In the genomic region with DNA sequence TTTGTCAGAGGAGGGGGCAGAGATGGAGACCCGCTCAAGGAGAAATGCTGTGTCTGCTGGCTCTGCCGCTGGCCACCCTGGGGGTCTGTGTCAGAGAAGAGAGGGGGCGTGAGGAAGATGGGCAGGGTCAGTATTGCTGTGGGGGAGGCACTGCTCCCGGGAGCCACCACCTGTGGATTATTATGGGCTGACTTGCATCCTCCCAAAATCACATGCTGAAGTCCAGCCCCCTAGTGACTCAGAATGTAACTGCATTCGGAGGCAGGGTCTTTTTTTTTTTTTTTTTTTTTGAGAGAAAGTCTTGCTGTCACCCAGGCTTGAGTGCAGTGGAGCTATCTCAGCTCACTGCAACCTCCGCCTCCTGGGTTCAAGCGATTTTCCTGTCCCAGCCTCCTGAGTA, we compare ENCODE assay signal across 9 cellular contexts. TPM values are rescaled to one million over a fixed set of nuclear protein-coding genes. Genes with fewer than 3 reads are reported as not detected.
A peak's percentile ranks its signal among the peaks of the same experiment; 100 is the strongest.
DNase-seq lines count a peak whose midpoint lies in the region; ATAC-seq and TF ChIP-seq lines count a peak whose summit lies in the region.
"Had no signal": no experiment of that assay in that cellular context is flagged by ENCODE, and none has a peak within 500 bp of the region (broad histone marks: within the 10 kb centered on the region; RNA-seq: fewer than 3 reads in every experiment).

No MANE protein-coding gene starts in this region.

- no peak overlapping the region for H3K4me3 Mint-ChIP-seq in nephron

- H3K4me3 ChIP-seq in HFF-Myc (replicated peaks; ENCODE audit: low read depth, low read length) (no peak overlapping the region), adipocyte (ENCODE audit: low read length) (no peak overlapping the region), coronary artery (no peak overlapping the region), thyroid gland (replicated peaks in 1 of 3) (no peak overlapping the region)

- no peak overlapping the region for H3K27ac Mint-ChIP-seq in nephron

- no peaks in the 10 kb centered on the region for H3K9me3 Mint-ChIP-seq in nephron

- intact Hi-C loops in thyroid gland (cut with DNase I) = no loop called here

- 75 to 82% methylated on average over 7 of the region's 7 CpGs for WGBS in thyroid gland, 2 donors

- H3K4me1 ChIP-seq in adipocyte (ENCODE audit: control insufficient read depth, insufficient read depth, low read length) = no peaks in the 10 kb centered on the region
- no peaks in the 10 kb centered on the region for H3K4me1 ChIP-seq in thyroid gland

- DNase-seq in DMS 273 (lab: John Stamatoyannopoulos, UW; ENCODE audit: unreplicated experiment) (peak; percentile 70), DMS 273 treated with DMSO at 0.1 percent for 48 hours (lab: John Stamatoyannopoulos, UW) (no peak), HFF-Myc (ENCODE audit: extremely low read depth, low read depth) (no peak), adipocyte (ENCODE audit: low read depth) (peak; percentile 46), coronary artery (ENCODE audit: low spot score) (no peak), thyroid gland (no peak)

- peaks cover 52% of the 10 kb centered on the region for H3K36me3 Mint-ChIP-seq in nephron (ENCODE audit: low read depth)

- H3K9ac ChIP-seq in adipocyte (ENCODE audit: low read length) = no peak overlapping the region

- H3K4me1 Mint-ChIP-seq in nephron = no peaks in the 10 kb centered on the region

- no peak for ATAC-seq in GM18498 (IDR thresholded peaks at IDR 0.05; ENCODE audit: unreplicated experiment)

- no peaks in the 10 kb centered on the region for H3K9me3 ChIP-seq in adipocyte (ENCODE audit: control insufficient read depth, low read length)
- no peaks in the 10 kb centered on the region for H3K9me3 ChIP-seq in thyroid gland

- TF ChIP-seq CTCF in HFF-Myc (IDR thresholded peaks at IDR 0.05; ENCODE audit: low read depth, low read length, missing control alignments) = peak; percentile 55
- peak; percentile 42 to 57 (median 42) for TF ChIP-seq CTCF in nephron (IDR thresholded peaks at IDR 0.05; ENCODE audit: unreplicated experiment in 3 of 3)
- no peak for TF ChIP-seq CTCF in coronary artery (IDR thresholded peaks at IDR 0.05)
- peak in 1 of 6 experiments; percentile 31 for TF ChIP-seq CTCF in thyroid gland (IDR thresholded peaks at IDR 0.05)

- TF ChIP-seq POLR2A in thyroid gland (IDR thresholded peaks at IDR 0.05) = no peak

- H3K27me3 ChIP-seq in adipocyte (replicated peaks; ENCODE audit: control insufficient read depth, insufficient read depth, low read length) = no peaks in the 10 kb centered on the region
- no peaks in the 10 kb centered on the region for H3K27me3 ChIP-seq in thyroid gland

- H3K27me3 Mint-ChIP-seq in nephron (ENCODE audit: low read depth) = no peaks in the 10 kb centered on the region

- H3K27ac ChIP-seq in coronary artery (no peak overlapping the region), thyroid gland (no peak overlapping the region)

- H3K36me3 ChIP-seq in adipocyte (ENCODE audit: control insufficient read depth, insufficient read depth, low read length, severe bottlenecking) (peaks cover 85% of the 10 kb centered on the region), thyroid gland (peaks cover 53 to 63% of the 10 kb centered on the region in 2 donors)

RNA-seq across cellular contexts. Expression of gene ABCD4, which starts 12.3 kb away (rescaled TPM):
- total RNA-seq in thyroid gland = 10 to 100 TPM; 45.2 to 79.5 (median 62.0) TPM

RNA-seq across cellular contexts. Expression of gene VSX2, which starts 51.2 kb away (rescaled TPM):
- not detected for total RNA-seq in thyroid gland
- total RNA-seq: A172 had no signal

RNA-seq across cellular contexts. Expression of gene VRTN, which starts 57.9 kb away (rescaled TPM):
- total RNA-seq in thyroid gland = not detected
- total RNA-seq: A172 had no signal

Comparison
In these comparisons a context has a peak if more than half of its experiments do, and no peak if none do; other contexts are left out.
1. DNase-seq: peak in DMS 273 (single experiment) and adipocyte (single experiment); none in DMS 273 treated with DMSO at 0.1 percent for 48 hours (single experiment), HFF-Myc (single experiment), coronary artery (single experiment) and thyroid gland (0 of 2).